Comparison of ENCODE assay signal across 24 cellular contexts in genomic region chr6:32922083-32922482, GRCh38. TPM values are rescaled to one million over a fixed set of nuclear protein-coding genes. Genes with fewer than 3 reads are reported as not detected.
DNase-seq lines count a peak whose midpoint lies in the region; ATAC-seq, FAIRE-seq and TF ChIP-seq lines count a peak whose summit lies in the region.
"Had no signal": no experiment of that assay in that cellular context is flagged by ENCODE, and none has a peak within 500 bp of the region (broad histone marks: within the 10 kb centered on the region; RNA-seq: fewer than 3 reads in every experiment).

No MANE protein-coding gene starts in this region.

- 13% methylated on average over 2 of the region's 2 CpGs for WGBS in GM12878 (ENCODE audit: insufficient coverage, insufficient replicate concordance, low lambda C conversion rate, missing lambda C conversion rate)

- no peak for TF ChIP-seq POLR2A in GM12878 (IDR thresholded peaks at IDR 0.05; ENCODE audit: low read depth, low read length)

- CTCF ChIA-PET in GM12878 (lab: Yijun Ruan, JAX): interaction anchor here (0.9 to 6.7 kb wide), 4 partner anchors 11 to 37 kb away, joined by 3 to 51 read pairs (median 6); partner anchors contain the start of gene HLA-DMA

- H3K79me2 ChIP-seq in Loucy (ENCODE audit: insufficient read depth, low read length): no peaks in the 10 kb centered on the region
- no peaks in the 10 kb centered on the region for H3K79me2 ChIP-seq in GM12878 (ENCODE audit: control insufficient read depth, insufficient read depth, low read length)

- H3K9ac ChIP-seq in Loucy (ENCODE audit: low read depth, low read length, poor library complexity, severe bottlenecking) (no peak overlapping the region), GM12878 (ENCODE audit: control insufficient read depth, insufficient read depth, low read length) (no peak overlapping the region)
- H3K9ac ChIP-seq: KMS-11 had no signal

- no TSS peak for BruUV-seq in GM12878 (replicated peaks; lab: Mats Ljungman, UMichigan)

- POLR2A ChIA-PET in GM12878 (lab: Charles Lee): interaction anchor here (0.6 to 1.2 kb wide), 2 partner anchors 10 to 83 kb away, joined by 3 to 4 read pairs; no protein-coding TSS in a partner anchor

- FAIRE-seq in GM12878 (lab: Jason Lieb, UNC): peak; percentile 81
- FAIRE-seq: HTR-8/SVneo had no signal

- H2AFZ ChIP-seq in Loucy (ENCODE audit: low read length) (peak overlapping the region; percentile 59), GM12878 (ENCODE audit: control insufficient read depth, low read depth, low read length) (peak overlapping the region; percentile 1; the same call in 1 of the 2 replicates)

- H3K4me3 ChIP-seq in Loucy (ENCODE audit: low read length, poor library complexity, severe bottlenecking): no peak overlapping the region
- H3K4me3 ChIP-seq in GM12878: no peak overlapping the region
- H3K4me3 ChIP-seq: SJSA1 had no signal

- no peaks in the 10 kb centered on the region for H3K27me3 ChIP-seq in Loucy (ENCODE audit: insufficient read depth, low read length, poor library complexity, severe bottlenecking)
- H3K27me3 ChIP-seq in GM12878 (replicated peaks in 1 of 2; ENCODE audit: control insufficient read depth in 2 of 2, insufficient read depth in 2 of 2, low read length in 1 of 2): no peaks in the 10 kb centered on the region

- H4K20me1 ChIP-seq in Loucy (ENCODE audit: insufficient read depth, low read length, poor library complexity, severe bottlenecking) (no peaks in the 10 kb centered on the region), GM12878 (ENCODE audit: control insufficient read depth, insufficient read depth) (no peaks in the 10 kb centered on the region)

- SMC1A ChIA-PET in GM12878 (lab: Charles Lee; ENCODE audit: uncharacterized antibody, unreplicated experiment): interaction anchor here (0.9 to 2.0 kb wide), 5 partner anchors 8 to 60 kb away, joined by 3 to 11 read pairs (median 4); no protein-coding TSS in a partner anchor

- H3K36me3 ChIP-seq in Loucy (ENCODE audit: insufficient read depth, low read length): no peaks in the 10 kb centered on the region
- H3K36me3 ChIP-seq in GM12878 (ENCODE audit: control insufficient read depth in 2 of 2, insufficient read depth in 2 of 2, low read length in 1 of 2): no peaks in the 10 kb centered on the region
- H3K36me3 ChIP-seq: SJSA1 had no signal

- TF ChIP-seq CTCF in Loucy (conservative IDR thresholded peaks at IDR 0.05; ENCODE audit: low read length) (no peak), GM12878 (IDR thresholded peaks at IDR 0.05 in 2 of 3, conservative IDR thresholded peaks at IDR 0.05 in 1 of 3; ENCODE audit: control insufficient read depth in 2 of 3, extremely low read depth in 1 of 3, insufficient read depth in 1 of 3, low read depth in 3 of 3, low read length in 3 of 3) (no peak)

- RAD21 ChIA-PET in GM12878 (lab: Charles Lee; ENCODE audit: unreplicated experiment): no interaction called here

- no peaks in the 10 kb centered on the region for H3K9me2 ChIP-seq in Loucy (replicated peaks; ENCODE audit: low read depth, low read length)

- peak; percentile 62 for ATAC-seq in GM12878
- ATAC-seq in HG03095 (IDR thresholded peaks at IDR 0.05; ENCODE audit: unreplicated experiment): no peak
- ATAC-seq in left cardiac atrium: no peak
- ATAC-seq: Right ventricle myocardium inferior had no signal

- in situ Hi-C loops in GM12878 (cut with MboI): no loop called here

- H3K27ac ChIP-seq in GM12878 (ENCODE audit: control insufficient read depth, insufficient read depth): no peak overlapping the region
- H3K27ac ChIP-seq: KMS-11, SJSA1 had no signal

- H3K9me3 ChIP-seq in Loucy (ENCODE audit: insufficient read depth, low read depth, low read length): no peaks in the 10 kb centered on the region
- H3K9me3 ChIP-seq in GM12878 (replicated peaks; ENCODE audit: control insufficient read depth, insufficient read depth, low read length): no peaks in the 10 kb centered on the region
- H3K9me3 ChIP-seq: SJSA1 had no signal

- intact Hi-C loops in GM12878 (cut with micrococcal nuclease; ENCODE audit: unreplicated experiment) (no loop called here), left cardiac atrium (cut with DNase I) (no loop called here)

- DNase-seq in DMS79 treated with DMSO at 0.1 percent for 48 hours (lab: John Stamatoyannopoulos, UW): peak; percentile 21
- no peak for DNase-seq in DMS79 (lab: John Stamatoyannopoulos, UW)
- DNase-seq in GM12878 (ENCODE audit: low read depth, low spot score): no peak
- no peak for DNase-seq in epidermal melanocyte (ENCODE audit: insufficient read length, low spot score)
- DNase-seq in NCI-H2029 (lab: John Stamatoyannopoulos, UW): no peak
- DNase-seq in left cardiac atrium: no peak
- DNase-seq: 8988T, AML-193, GF-D8, GOT3, HCEC 1CT, NCI-H1105 treated with DMSO at 0.1 percent for 48 hours, NCI-H1694, NCI-H2081 treated with DMSO at 0.1 percent for 48 hours, NCI-H2171 treated with DMSO at 0.1 percent for 48 hours, NCI-H524 treated with DMSO at 0.1 percent for 48 hours, NCI-H82, OCI-M1 had no signal

- TF ChIP-seq RAD21 in GM12878 (IDR thresholded peaks at IDR 0.05; ENCODE audit: insufficient read depth, low read depth, low read length): no peak

- H3F3A ChIP-seq in Loucy (ENCODE audit: low read depth): no peaks in the 10 kb centered on the region

- H3K4me1 ChIP-seq in Loucy (ENCODE audit: insufficient read depth, low read length, poor library complexity, severe bottlenecking) (peaks cover 26% of the 10 kb centered on the region), GM12878 (ENCODE audit: control insufficient read depth, insufficient read depth, low read length) (peaks cover 14% of the 10 kb centered on the region)
- H3K4me1 ChIP-seq: SJSA1 had no signal

- no peak overlapping the region for H3K4me2 ChIP-seq in Loucy (ENCODE audit: low read depth, low read length, poor library complexity, severe bottlenecking)
- no peak overlapping the region for H3K4me2 ChIP-seq in GM12878 (ENCODE audit: control insufficient read depth, insufficient read depth)
- H3K4me2 ChIP-seq: KMS-11 had no signal

- no peak for TF ChIP-seq EP300 in GM12878 (IDR thresholded peaks at IDR 0.05; ENCODE audit: borderline replicate concordance in 1 of 2, control insufficient read depth in 1 of 2, low read depth in 2 of 2, low read length in 2 of 2)

RNA-seq across cellular contexts. Expression of gene HLA-DMB, which starts 18.7 kb away (rescaled TPM):
- 54.4 and 59.2 TPM in 2 replicates for total RNA-seq in GM12878 (2013; cell fraction: nucleolus; rRNA removed)
- 141 and 149 TPM in 2 replicates for total RNA-seq in GM12878 (2014; rRNA removed)
- total RNA-seq in GM12878 (2014; rRNA removed; fragmentation: Illumina TruSeq; extraction: Trizol): 117 and 120 TPM in 2 replicates
- 106 and 114 TPM in 2 replicates for total RNA-seq in GM12878 (2021)
- 240 TPM for polyA plus RNA-seq in GM12878 (2011; ENCODE audit: low read depth)
- 140 and 173 TPM in 2 replicates for polyA plus RNA-seq in GM12878 (2011; rRNA removed)
- polyA plus RNA-seq in GM12878 (2011; cell fraction: cytosol; rRNA removed): 172 and 198 TPM in 2 replicates
- polyA plus RNA-seq in GM12878 (2011; cell fraction: nucleus; rRNA removed): 112 and 122 TPM in 2 replicates
- 162 and 237 TPM in 2 replicates for polyA plus RNA-seq in GM12878 (2012)
- polyA plus RNA-seq in GM12878 (2014; fragmentation: Illumina TruSeq; extraction: Trizol): 136 and 158 TPM in 2 replicates
- 100 to 1,000 TPM; 117 to 170 TPM for polyA plus RNA-seq in GM12878 (2014; fragmentation: Nextera tagmentation; extraction: Ambion mirVana)
- polyA plus RNA-seq in GM12878 (2014; rRNA removed): 114 and 116 TPM in 2 replicates
- polyA plus RNA-seq in GM12878 (2016; fragmentation: Nextera tagmentation; extraction: Ambion mirVana): 100 to 1,000 TPM; 160 to 168 TPM
- polyA minus RNA-seq in GM12878 (2011; rRNA and poly(A)+ RNA removed): 91.9 and 112 TPM in 2 replicates
- polyA minus RNA-seq in GM12878 (2011; cell fraction: cytosol; rRNA and poly(A)+ RNA removed): 22.9 and 33.3 TPM in 2 replicates
- 25.1 and 32.0 TPM in 2 replicates for polyA minus RNA-seq in GM12878 (2011; cell fraction: nucleus; rRNA and poly(A)+ RNA removed)
- 10 to 100 TPM in 1 of 2 donors, 1 to 10 TPM in 1; 6.9 to 15.8 TPM for total RNA-seq in left cardiac atrium
- total RNA-seq: SJSA1 had no signal

RNA-seq across cellular contexts. Expression of gene HLA-DMA, which starts 30.8 kb away (rescaled TPM):
- 110 and 112 TPM in 2 replicates for total RNA-seq in GM12878 (2013; cell fraction: nucleolus; rRNA removed)
- total RNA-seq in GM12878 (2014; rRNA removed) (243 and 269 TPM in 2 replicates), GM12878 (2014; rRNA removed; fragmentation: Illumina TruSeq; extraction: Trizol) (170 and 177 TPM in 2 replicates), GM12878 (2021) (182 and 189 TPM in 2 replicates), left cardiac atrium (10 to 100 TPM; 20.5 to 38.8 TPM)
- polyA plus RNA-seq in GM12878 (2011; ENCODE audit: low read depth): 314 TPM
- polyA plus RNA-seq in GM12878 (2011; rRNA removed) (190 and 290 TPM in 2 replicates), GM12878 (2014; fragmentation: Illumina TruSeq; extraction: Trizol) (327 and 354 TPM in 2 replicates), GM12878 (2014; fragmentation: Nextera tagmentation; extraction: Ambion mirVana) (100 to 1,000 TPM; 389 to 552 TPM), GM12878 (2014; rRNA removed) (267 and 279 TPM in 2 replicates), GM12878 (2016; fragmentation: Nextera tagmentation; extraction: Ambion mirVana) (100 to 1,000 TPM; 339 to 378 TPM)
- polyA plus RNA-seq in GM12878 (2011; cell fraction: cytosol; rRNA removed): 380 and 384 TPM in 2 replicates
- polyA plus RNA-seq in GM12878 (2011; cell fraction: nucleus; rRNA removed): 478 and 610 TPM in 2 replicates
- polyA plus RNA-seq in GM12878 (2012): 308 and 348 TPM in 2 replicates
- 119 and 159 TPM in 2 replicates for polyA minus RNA-seq in GM12878 (2011; rRNA and poly(A)+ RNA removed)
- 44.9 and 50.8 TPM in 2 replicates for polyA minus RNA-seq in GM12878 (2011; cell fraction: cytosol; rRNA and poly(A)+ RNA removed)
- polyA minus RNA-seq in GM12878 (2011; cell fraction: nucleus; rRNA and poly(A)+ RNA removed): 45.2 and 51.5 TPM in 2 replicates

RNA-seq across cellular contexts. Expression of gene BRD2, which starts 46.3 kb away (rescaled TPM):
- 348 and 373 TPM in 2 replicates for total RNA-seq in GM12878 (2013; cell fraction: nucleolus; rRNA removed)
- total RNA-seq in GM12878 (2014; rRNA removed): 127 TPM in 2 replicates
- 139 and 145 TPM in 2 replicates for total RNA-seq in GM12878 (2014; rRNA removed; fragmentation: Illumina TruSeq; extraction: Trizol)
- total RNA-seq in GM12878 (2021): 160 and 178 TPM in 2 replicates
- polyA plus RNA-seq in GM12878 (2011; ENCODE audit: low read depth): 176 TPM
- polyA plus RNA-seq in GM12878 (2011; rRNA removed): 218 and 239 TPM in 2 replicates
- polyA plus RNA-seq in GM12878 (2011; cell fraction: cytosol; rRNA removed): 154 and 169 TPM in 2 replicates
- 392 and 411 TPM in 2 replicates for polyA plus RNA-seq in GM12878 (2011; cell fraction: nucleus; rRNA removed)
- 174 and 230 TPM in 2 replicates for polyA plus RNA-seq in GM12878 (2012)
- 234 and 289 TPM in 2 replicates for polyA plus RNA-seq in GM12878 (2014; fragmentation: Illumina TruSeq; extraction: Trizol)
- 100 to 1,000 TPM in 1 of 2 experiments, 10 to 100 TPM in 1; 32.2 to 133 TPM for polyA plus RNA-seq in GM12878 (2014; fragmentation: Nextera tagmentation; extraction: Ambion mirVana)
- polyA plus RNA-seq in GM12878 (2014; rRNA removed): 180 and 181 TPM in 2 replicates
- 100 to 1,000 TPM; 113 to 118 TPM for polyA plus RNA-seq in GM12878 (2016; fragmentation: Nextera tagmentation; extraction: Ambion mirVana)
- 122 and 140 TPM in 2 replicates for polyA minus RNA-seq in GM12878 (2011; rRNA and poly(A)+ RNA removed)
- polyA minus RNA-seq in GM12878 (2011; cell fraction: cytosol; rRNA and poly(A)+ RNA removed): 51.2 and 63.0 TPM in 2 replicates
- 133 and 197 TPM in 2 replicates for polyA minus RNA-seq in GM12878 (2011; cell fraction: nucleus; rRNA and poly(A)+ RNA removed)
- 10 to 100 TPM; 79.3 to 97.5 TPM for total RNA-seq in left cardiac atrium
